Comparison of ENCODE assay signal across 26 cellular contexts in genomic region chr11:655036-655726, GRCh38. TPM values are rescaled to one million over a fixed set of nuclear protein-coding genes. Genes with fewer than 3 reads are reported as not detected.
DNase-seq lines count a peak whose midpoint lies in the region; ATAC-seq and TF ChIP-seq lines count a peak whose summit lies in the region.
"Had no signal": no experiment of that assay in that cellular context is flagged by ENCODE, and none has a peak within 500 bp of the region (broad histone marks: within the 10 kb centered on the region; RNA-seq: fewer than 3 reads in every experiment).

No MANE protein-coding gene starts in this region.

- H3K4me1 ChIP-seq in PC-3 (ENCODE audit: insufficient read depth, low read length) (no peaks in the 10 kb centered on the region), liver (ENCODE audit: control insufficient read depth in 4 of 4, insufficient read depth in 4 of 4, low read length in 3 of 4) (peaks cover 13 to 58% (median 50%) of the 10 kb centered on the region in 4 donors)
- H3K4me1 ChIP-seq: gastroesophageal sphincter had no signal

- H3K4me3 ChIP-seq in PC-3 (ENCODE audit: low read length) (no peak overlapping the region), epithelial cell of proximal tubule (ENCODE audit: low read depth, low read length) (peak overlapping the region; percentile 7), liver (ENCODE audit: low read depth in 1 of 3, low read length in 3 of 3) (peak overlapping the region in 2 of 3 donors; percentile 11 to 28)
- H3K4me3 ChIP-seq: gastroesophageal sphincter, spleen, thoracic aorta had no signal

- no peaks in the 10 kb centered on the region for H3K79me2 ChIP-seq in PC-3 (ENCODE audit: low read length)

- no peak overlapping the region for H3K9ac ChIP-seq in PC-3 (ENCODE audit: low read length)
- no peak overlapping the region for H3K9ac ChIP-seq in liver (ENCODE audit: low read depth in 1 of 2, low read length in 2 of 2)

- BruUV-seq in PC-3 (replicated peaks; lab: Mats Ljungman, UMichigan), result no TSS peak

- POLR2A ChIA-PET in PC-3 (lab: Charles Lee; ENCODE audit: unreplicated experiment), result no interaction called here

- peak; percentile 42 for DNase-seq in PC-3
- DNase-seq in epithelial cell of proximal tubule (ENCODE audit: low read depth), result peak; percentile 59
- no peak for DNase-seq in GM20000 (ENCODE audit: low spot score)
- no peak for DNase-seq in DMS 273 (lab: John Stamatoyannopoulos, UW; ENCODE audit: unreplicated experiment)
- no peak for DNase-seq in NCI-H1930 (lab: John Stamatoyannopoulos, UW)
- DNase-seq: activated CD4-positive, alpha-beta T cell treated with anti-CD3 and anti-CD28 coated beads, Interleukin-2, amount 50 U/mL, for 1 hour; CD4-positive, CD25-positive, alpha-beta regulatory T cell; GOT3; Kasumi-1; naive thymus-derived CD4-positive, alpha-beta T cell; NCI-H1694; NCI-H2227 treated with DMSO at 0.1 percent for 48 hours; occipital lobe; retina; Right ventricle myocardium superior; spleen; stimulated activated CD4-positive, alpha-beta T cell treated with anti-CD3 and anti-CD28 coated beads, Interleukin-4, amount 100 ng/mL, for 24 hours; stimulated activated naive CD4-positive, alpha-beta T cell had no signal

- ATAC-seq in PC-3 (peak; percentile 91), HG03196 (IDR thresholded peaks at IDR 0.05; ENCODE audit: unreplicated experiment) (no peak)
- ATAC-seq: gastroesophageal sphincter; naive thymus-derived CD4-positive, alpha-beta T cell had no signal

- TF ChIP-seq CTCF in PC-3 (conservative IDR thresholded peaks at IDR 0.05; ENCODE audit: low read depth, low read length) (no peak), epithelial cell of proximal tubule (conservative IDR thresholded peaks at IDR 0.05; ENCODE audit: low read depth, low read length) (no peak), liver (IDR thresholded peaks at IDR 0.05; ENCODE audit: low read depth, low read length, missing input control) (no peak), GM20000 (IDR thresholded peaks at IDR 0.05; ENCODE audit: extremely low read depth, missing control alignments) (no peak)

- H3F3A ChIP-seq in PC-3 (ENCODE audit: low read length, unreplicated experiment), result no peaks in the 10 kb centered on the region

- TF ChIP-seq RAD21 in liver (IDR thresholded peaks at IDR 0.05), result no peak

- H3K4me2 ChIP-seq in PC-3 (ENCODE audit: low read length), result no peak overlapping the region

- no peaks in the 10 kb centered on the region for H3K9me2 ChIP-seq in PC-3 (replicated peaks; ENCODE audit: low read length)

- CTCF ChIA-PET in PC-3 (lab: Charles Lee), result no interaction called here

- no peaks in the 10 kb centered on the region for H3K9me3 ChIP-seq in PC-3 (ENCODE audit: low read length)
- H3K9me3 ChIP-seq in liver (ENCODE audit: control insufficient read depth in 4 of 4, low read length in 3 of 4), result no peaks in the 10 kb centered on the region
- H3K9me3 ChIP-seq: gastroesophageal sphincter, spleen, thoracic aorta had no signal

- H3K27ac ChIP-seq in PC-3 (ENCODE audit: low read length) (no peak overlapping the region), liver (ENCODE audit: low read depth in 1 of 2, low read length in 2 of 2) (peak overlapping the region; percentile 68 to 87)
- H3K27ac ChIP-seq: gastroesophageal sphincter, spleen, thoracic aorta had no signal

- intact Hi-C loops in PC-3 (cut with micrococcal nuclease), result no loop called here

- H4K20me1 ChIP-seq in PC-3 (ENCODE audit: low read length), result no peaks in the 10 kb centered on the region

- H3K27me3 ChIP-seq in PC-3 (ENCODE audit: low read length) (no peaks in the 10 kb centered on the region), liver (ENCODE audit: control insufficient read depth in 4 of 4, insufficient read depth in 4 of 4, low read length in 3 of 4) (no peaks in the 10 kb centered on the region)
- H3K27me3 ChIP-seq: gastroesophageal sphincter, spleen had no signal

- H3K36me3 ChIP-seq in PC-3 (ENCODE audit: low read depth, low read length), result no peaks in the 10 kb centered on the region
- H3K36me3 ChIP-seq in liver (ENCODE audit: control insufficient read depth in 4 of 4, insufficient read depth in 3 of 4, low read depth in 1 of 4, low read length in 3 of 4), result peaks cover 0 to 5% (median 1%) of the 10 kb centered on the region in 4 donors

- H2AFZ ChIP-seq in PC-3 (ENCODE audit: low read length), result no peak overlapping the region

- 35% methylated on average over 30 of the region's 30 CpGs for whole genome bisulfite sequencing in liver

TF ChIP-seq in liver, 16 proteins besides CTCF, POLR2A, EP300 and RAD21:
- TF ChIP-seq HNF4G (IDR thresholded peaks at IDR 0.05) (no peak), GABPA (IDR thresholded peaks at IDR 0.05 in 1 of 2, conservative IDR thresholded peaks at IDR 0.05 in 1 of 2) (no peak), HNF4A (conservative IDR thresholded peaks at IDR 0.05) (peak; percentile 51 to 75), JUND (IDR thresholded peaks at IDR 0.05) (peak in 1 of 2 donors; percentile 45), TAF1 (conservative IDR thresholded peaks at IDR 0.05) (no peak), FOXA2 (IDR thresholded peaks at IDR 0.05) (peak; percentile 92), SP1 (IDR thresholded peaks at IDR 0.05) (peak; percentile 85), EGR1 (IDR thresholded peaks at IDR 0.05; ENCODE audit: low read depth in 2 of 2) (no peak), ATF3 (IDR thresholded peaks at IDR 0.05) (no peak), NR2F2 (IDR thresholded peaks at IDR 0.05) (no peak), REST (IDR thresholded peaks at IDR 0.05) (peak; percentile 44), FOXA1 (IDR thresholded peaks at IDR 0.05) (peak; percentile 90), RXRA (IDR thresholded peaks at IDR 0.05) (peak; percentile 44 to 82)
- TF ChIP-seq, protein P1, sequence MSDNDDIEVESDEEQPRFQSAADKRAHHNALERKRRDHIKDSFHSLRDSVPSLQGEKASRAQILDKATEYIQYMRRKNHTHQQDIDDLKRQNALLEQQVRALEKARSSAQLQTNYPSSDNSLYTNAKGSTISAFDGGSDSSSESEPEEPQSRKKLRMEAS (IDR thresholded peaks at IDR 0.05), result peak; percentile 39
- TF ChIP-seq, protein P2, sequence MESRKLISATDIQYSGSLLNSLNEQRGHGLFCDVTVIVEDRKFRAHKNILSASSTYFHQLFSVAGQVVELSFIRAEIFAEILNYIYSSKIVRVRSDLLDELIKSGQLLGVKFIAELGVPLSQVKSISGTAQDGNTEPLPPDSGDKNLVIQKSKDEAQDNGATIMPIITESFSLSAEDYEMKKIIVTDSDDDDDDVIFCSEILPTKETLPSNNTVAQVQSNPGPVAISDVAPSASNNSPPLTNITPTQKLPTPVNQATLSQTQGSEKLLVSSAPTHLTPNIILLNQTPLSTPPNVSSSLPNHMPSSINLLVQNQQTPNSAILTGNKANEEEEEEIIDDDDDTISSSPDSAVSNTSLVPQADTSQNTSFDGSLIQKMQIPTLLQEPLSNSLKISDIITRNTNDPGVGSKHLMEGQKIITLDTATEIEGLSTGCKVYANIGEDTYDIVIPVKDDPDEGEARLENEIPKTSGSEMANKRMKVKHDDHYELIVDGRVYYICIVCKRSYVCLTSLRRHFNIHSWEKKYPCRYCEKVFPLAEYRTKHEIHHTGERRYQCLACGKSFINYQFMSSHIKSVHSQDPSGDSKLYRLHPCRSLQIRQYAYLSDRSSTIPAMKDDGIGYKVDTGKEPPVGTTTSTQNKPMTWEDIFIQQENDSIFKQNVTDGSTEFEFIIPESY (IDR thresholded peaks at IDR 0.05), result no peak

RNA-seq across cellular contexts. Expression of gene DRD4, which starts 18.1 kb away (rescaled TPM):
- 0.11 TPM in 1 of 2 replicates, not detected in the other for total RNA-seq in PC-3 (2014; rRNA removed)
- total RNA-seq in epithelial cell of proximal tubule, result not detected in 2 replicates
- total RNA-seq in liver, result not detected
- not detected for polyA plus RNA-seq in liver
- total RNA-seq: CD4-positive, CD25-positive, alpha-beta regulatory T cell; G401; Right ventricle myocardium superior had no signal
- polyA plus RNA-seq: CD4-positive, CD25-positive, alpha-beta regulatory T cell; naive thymus-derived CD4-positive, alpha-beta T cell had no signal

RNA-seq across cellular contexts. Expression of gene SCT, which starts 28.2 kb away (rescaled TPM):
- total RNA-seq in PC-3 (2014; rRNA removed) (2.2 TPM in 1 of 2 replicates, not detected in the other), epithelial cell of proximal tubule (not detected in 2 replicates), liver (not detected)
- polyA plus RNA-seq in liver, result not detected
- total RNA-seq: activated T-helper 1 cell treated with anti-CD3 and anti-CD28 coated beads, Interleukin-12 subunit alpha, Interleukin-12 subunit beta, Interleukin-2, Interleukin-4 antibody, amounts not matched to agents 30 ng/mL and 10 ng/mL and 1 ng/mL, durations not matched to agents 14 hours and 24 hours and 36 hours; cardiac septum; CD4-positive, CD25-positive, alpha-beta regulatory T cell; G401; gastroesophageal sphincter; mesenteric fat pad; naive thymus-derived CD4-positive, alpha-beta T cell; occipital lobe; Right ventricle myocardium superior; thoracic aorta had no signal
- polyA plus RNA-seq: CD4-positive, CD25-positive, alpha-beta regulatory T cell; naive thymus-derived CD4-positive, alpha-beta T cell had no signal

RNA-seq across cellular contexts. Expression of gene CDHR5, which starts 30.4 kb away (rescaled TPM):
- total RNA-seq in PC-3 (2014; rRNA removed) (not detected in 2 replicates), epithelial cell of proximal tubule (not detected in 2 replicates), liver (10 to 100 TPM; 34.8 to 79.7 TPM)
- polyA plus RNA-seq in liver, result 10 to 100 TPM; 29.4 to 86.2 TPM
- total RNA-seq: activated T-helper 1 cell treated with anti-CD3 and anti-CD28 coated beads, Interleukin-12 subunit alpha, Interleukin-12 subunit beta, Interleukin-2, Interleukin-4 antibody, amounts not matched to agents 30 ng/mL and 10 ng/mL and 1 ng/mL, durations not matched to agents 14 hours and 24 hours and 36 hours; cardiac septum; CD4-positive, CD25-positive, alpha-beta regulatory T cell; G401; gastroesophageal sphincter; naive thymus-derived CD4-positive, alpha-beta T cell; occipital lobe; Right ventricle myocardium superior; spleen; thoracic aorta had no signal
- polyA plus RNA-seq: CD4-positive, CD25-positive, alpha-beta regulatory T cell; naive thymus-derived CD4-positive, alpha-beta T cell had no signal

RNA-seq across cellular contexts. Expression of gene IRF7, which starts 39.4 kb away (rescaled TPM):
- total RNA-seq in PC-3 (2014; rRNA removed), result 80.8 and 95.7 TPM in 2 replicates
- 25.6 and 40.8 TPM in 2 replicates for total RNA-seq in epithelial cell of proximal tubule
- 10 to 100 TPM; 15.7 to 62.4 TPM for total RNA-seq in liver
- 10 to 100 TPM; 23.8 to 50.3 TPM for polyA plus RNA-seq in liver

RNA-seq across cellular contexts. Expression of gene DEAF1, which starts 39.8 kb away (rescaled TPM):
- total RNA-seq in PC-3 (2014; rRNA removed) (31.9 and 42.8 TPM in 2 replicates), epithelial cell of proximal tubule (38.2 and 40.4 TPM in 2 replicates), liver (10 to 100 TPM in 1 of 2 donors, 1 to 10 TPM in 1; 9.6 to 11.4 TPM)
- polyA plus RNA-seq in liver, result 10 to 100 TPM in 1 of 2 donors, 1 to 10 TPM in 1; 7.0 to 10.5 TPM

Comparison
In these comparisons a context has a peak if more than half of its experiments do, and no peak if none do; other contexts are left out.
1. DNase-seq: peak in PC-3 (single experiment) and epithelial cell of proximal tubule (single experiment); none in GM20000 (single experiment), DMS 273 (single experiment) and NCI-H1930 (0 of 2).
2. RNA of gene CDHR5, which starts 30.4 kb away (total RNA-seq): 34.8 to 79.7 TPM in liver; not detected in PC-3 and not detected in epithelial cell of proximal tubule; every median in the first group is over 10 times any median in the second.